ENCODE assay signal across 17 cellular contexts in genomic region chr5:109833946-109834345, GRCh38.
"Had no signal": no experiment of that assay in that cellular context is flagged by ENCODE, and none has a peak within 500 bp of the region (broad histone marks: within the 10 kb centered on the region; RNA-seq: fewer than 3 reads in every experiment).

No MANE protein-coding gene starts in this region.

- DNase-seq: activated CD4-positive, alpha-beta T cell treated with anti-CD3 and anti-CD28 coated beads, Interleukin-2, amount 50 U/mL, for 48 hours; activated CD4-positive, CD25-positive, alpha-beta regulatory T cell; activated naive CD8-positive, alpha-beta T cell treated with anti-CD3 and anti-CD28 coated beads, Interleukin-2, amount 50 U/mL, for 24 hours; activated T-cell treated with anti-CD3 and anti-CD28 coated beads, Interleukin-2, amount 50 U/mL, for 48 hours; esophagus squamous epithelium; foreskin melanocyte; heart left ventricle; islet precursor cell; stimulated activated CD4-positive, alpha-beta T cell treated with anti-CD3 and anti-CD28 coated beads, Interleukin-15, amount 100 ng/mL, for 24 hours; stimulated activated CD4-positive, alpha-beta T cell treated with anti-CD3 and anti-CD28 coated beads, Interleukin-4, amount 100 ng/mL, for 4 hours; stomach had no signal

- H3K9me3 Mint-ChIP-seq: activated naive CD8-positive, alpha-beta T cell treated with anti-CD3 and anti-CD28 coated beads, Interleukin-2, amount 50 U/mL, for 24 hours; nephron; T-helper 1 cell treated with Interleukin-12 subunit alpha and Interleukin-12 subunit beta and Interleukin-4 antibody, amounts not matched to agents 30 μg/mL and 1 μg/mL, for 36 hours had no signal

- H3K27me3 ChIP-seq: ascending aorta, esophagus squamous epithelium, heart left ventricle, stomach had no signal

- ATAC-seq: activated naive CD8-positive, alpha-beta T cell treated with anti-CD3 and anti-CD28 coated beads, Interleukin-2, amount 50 U/mL, for 24 hours; heart left ventricle; left lobe of liver had no signal

- H3K27ac ChIP-seq: ascending aorta, esophagus squamous epithelium, heart left ventricle, stomach, thoracic aorta had no signal

- H3K27ac Mint-ChIP-seq: activated naive CD8-positive, alpha-beta T cell treated with anti-CD3 and anti-CD28 coated beads, Interleukin-2, amount 50 U/mL, for 24 hours; memory B cell; nephron; T-helper 1 cell treated with Interleukin-12 subunit alpha and Interleukin-12 subunit beta and Interleukin-4 antibody, amounts not matched to agents 30 μg/mL and 1 μg/mL, for 36 hours had no signal

- H3K4me1 Mint-ChIP-seq: memory B cell, nephron had no signal

- H3K27me3 Mint-ChIP-seq: activated naive CD8-positive, alpha-beta T cell treated with anti-CD3 and anti-CD28 coated beads, Interleukin-2, amount 50 U/mL, for 24 hours; memory B cell had no signal

- H3K36me3 ChIP-seq: thoracic aorta had no signal

- H3K9me3 ChIP-seq: ascending aorta, esophagus squamous epithelium, heart left ventricle, stomach, thoracic aorta had no signal

- H3K4me1 ChIP-seq: ascending aorta, esophagus squamous epithelium had no signal

- H3K4me3 ChIP-seq: ascending aorta, esophagus squamous epithelium, heart left ventricle, stomach, thoracic aorta had no signal

- H3K4me3 Mint-ChIP-seq: activated naive CD8-positive, alpha-beta T cell treated with anti-CD3 and anti-CD28 coated beads, Interleukin-2, amount 50 U/mL, for 24 hours; memory B cell; nephron; T-helper 1 cell treated with Interleukin-12 subunit alpha and Interleukin-12 subunit beta and Interleukin-4 antibody, amounts not matched to agents 30 μg/mL and 1 μg/mL, for 36 hours had no signal
